Comparison of ENCODE assay signal across 1 cellular context in the genomic region with DNA sequence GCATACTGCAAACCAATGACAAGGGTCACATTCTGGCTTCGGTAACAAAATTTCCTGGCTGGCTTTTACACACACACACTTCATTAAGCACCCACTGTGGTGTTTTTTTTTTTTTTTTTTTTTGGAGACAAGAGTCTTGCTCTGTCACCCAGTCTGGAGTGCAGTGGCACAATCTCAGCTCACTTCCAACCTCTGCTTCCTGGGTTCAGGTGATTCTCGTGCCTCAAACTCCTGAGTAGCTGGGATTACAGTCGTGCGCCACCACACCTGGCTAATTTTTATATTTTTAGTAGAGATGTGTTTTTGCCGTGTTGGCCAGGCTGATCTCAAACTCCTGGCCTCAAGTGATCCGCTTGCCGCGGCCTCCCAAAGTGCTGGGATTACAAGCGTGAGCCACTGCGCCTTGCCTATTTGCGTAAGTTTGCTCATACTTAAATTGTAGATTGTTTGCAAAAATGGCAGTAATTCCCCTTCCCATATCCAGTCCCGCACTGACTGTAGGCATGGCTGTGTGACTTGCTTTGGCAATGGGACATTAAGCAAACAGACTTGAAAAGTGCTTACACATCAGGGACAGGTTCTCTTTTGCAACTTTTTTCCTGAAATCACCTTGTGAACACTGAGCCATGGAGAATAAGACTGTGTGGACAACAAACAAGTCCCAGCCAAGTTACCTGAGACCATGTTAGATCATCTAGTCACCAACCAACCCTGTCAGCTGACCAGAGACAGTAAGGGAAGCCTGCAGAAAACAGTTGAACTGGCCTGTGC.
TF ChIP-seq lines count a peak whose summit lies in the region.

No MANE protein-coding gene starts in this region.

TF ChIP-seq in GM12878, 131 proteins besides CTCF, POLR2A, EP300 and RAD21 (continued from another document):
- TF ChIP-seq, protein P1, sequence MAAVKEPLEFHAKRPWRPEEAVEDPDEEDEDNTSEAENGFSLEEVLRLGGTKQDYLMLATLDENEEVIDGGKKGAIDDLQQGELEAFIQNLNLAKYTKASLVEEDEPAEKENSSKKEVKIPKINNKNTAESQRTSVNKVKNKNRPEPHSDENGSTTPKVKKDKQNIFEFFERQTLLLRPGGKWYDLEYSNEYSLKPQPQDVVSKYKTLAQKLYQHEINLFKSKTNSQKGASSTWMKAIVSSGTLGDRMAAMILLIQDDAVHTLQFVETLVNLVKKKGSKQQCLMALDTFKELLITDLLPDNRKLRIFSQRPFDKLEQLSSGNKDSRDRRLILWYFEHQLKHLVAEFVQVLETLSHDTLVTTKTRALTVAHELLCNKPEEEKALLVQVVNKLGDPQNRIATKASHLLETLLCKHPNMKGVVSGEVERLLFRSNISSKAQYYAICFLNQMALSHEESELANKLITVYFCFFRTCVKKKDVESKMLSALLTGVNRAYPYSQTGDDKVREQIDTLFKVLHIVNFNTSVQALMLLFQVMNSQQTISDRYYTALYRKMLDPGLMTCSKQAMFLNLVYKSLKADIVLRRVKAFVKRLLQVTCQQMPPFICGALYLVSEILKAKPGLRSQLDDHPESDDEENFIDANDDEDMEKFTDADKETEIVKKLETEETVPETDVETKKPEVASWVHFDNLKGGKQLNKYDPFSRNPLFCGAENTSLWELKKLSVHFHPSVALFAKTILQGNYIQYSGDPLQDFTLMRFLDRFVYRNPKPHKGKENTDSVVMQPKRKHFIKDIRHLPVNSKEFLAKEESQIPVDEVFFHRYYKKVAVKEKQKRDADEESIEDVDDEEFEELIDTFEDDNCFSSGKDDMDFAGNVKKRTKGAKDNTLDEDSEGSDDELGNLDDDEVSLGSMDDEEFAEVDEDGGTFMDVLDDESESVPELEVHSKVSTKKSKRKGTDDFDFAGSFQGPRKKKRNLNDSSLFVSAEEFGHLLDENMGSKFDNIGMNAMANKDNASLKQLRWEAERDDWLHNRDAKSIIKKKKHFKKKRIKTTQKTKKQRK (IDR thresholded peaks at IDR 0.05; ENCODE audit: low read depth, low read length), result no peak
